Comparison of ENCODE assay signal across 10 cellular contexts in genomic region chr13:94710881-94711560, GRCh38. TPM values are rescaled to one million over a fixed set of nuclear protein-coding genes. Genes with fewer than 3 reads are reported as not detected.
DNase-seq lines count a peak whose midpoint lies in the region; ATAC-seq and TF ChIP-seq lines count a peak whose summit lies in the region.
"Had no signal": no experiment of that assay in that cellular context is flagged by ENCODE, and none has a peak within 500 bp of the region (broad histone marks: within the 10 kb centered on the region; RNA-seq: fewer than 3 reads in every experiment).

No MANE protein-coding gene starts in this region.

- no peak overlapping the region for H2AFZ ChIP-seq in neural progenitor cell (replicated peaks)

- H4K20me1 ChIP-seq in neural progenitor cell (ENCODE audit: low read depth) = peaks cover 32% of the 10 kb centered on the region

- peaks cover 55% of the 10 kb centered on the region for H3K4me1 Mint-ChIP-seq in neural progenitor cell

- DNase-seq in NCI-H1436 (lab: John Stamatoyannopoulos, UW) (peak; percentile 34), NCI-H1436 treated with DMSO at 0.1 percent for 48 hours (lab: John Stamatoyannopoulos, UW) (no peak), NCI-H128 (lab: John Stamatoyannopoulos, UW; ENCODE audit: unreplicated experiment) (peak; percentile 20), neural progenitor cell (ENCODE audit: low spot score) (peak; percentile 77), COLO829 (ENCODE audit: low spot score) (no peak)
- DNase-seq in stimulated activated CD4-positive, alpha-beta T cell treated with anti-CD3 and anti-CD28 coated beads, Interleukin-4, amount 100 ng/mL, for 24 hours = no peak
- DNase-seq: activated B cell treated with CpG ODN at 0.5 μM for 24 hours, natural killer cell had no signal

- H3F3A ChIP-seq in neural progenitor cell (ENCODE audit: low read depth) = peaks cover 74% of the 10 kb centered on the region

- peak overlapping the region; percentile 94 for H3K27ac Mint-ChIP-seq in neural progenitor cell
- H3K27ac Mint-ChIP-seq: activated B cell treated with CpG ODN at 0.5 μM for 24 hours, natural killer cell had no signal

- peaks cover 29% of the 10 kb centered on the region for H3K4me1 ChIP-seq in neural progenitor cell

- ATAC-seq in GM21529 (IDR thresholded peaks at IDR 0.05; ENCODE audit: unreplicated experiment) = peak; percentile 67

- H3K27me3 ChIP-seq in neural progenitor cell = no peaks in the 10 kb centered on the region

- peaks cover 2% of the 10 kb centered on the region for H3K36me3 Mint-ChIP-seq in neural progenitor cell
- H3K36me3 Mint-ChIP-seq: natural killer cell had no signal

- H3K36me3 ChIP-seq in neural progenitor cell = peaks cover 15% of the 10 kb centered on the region

- H3K27me3 Mint-ChIP-seq in neural progenitor cell (ENCODE audit: insufficient read depth, low read depth) = peaks cover 22% of the 10 kb centered on the region

- peaks cover 88% of the 10 kb centered on the region for H3K79me2 ChIP-seq in neural progenitor cell (ENCODE audit: low read depth)

- H3K4me3 Mint-ChIP-seq in neural progenitor cell = peak overlapping the region; percentile 88

- H3K27ac ChIP-seq in cingulate gyrus (ENCODE audit: low read depth, low read length) = peak overlapping the region; percentile 39
- H3K27ac ChIP-seq in neural progenitor cell = peak overlapping the region; percentile 100

- peak overlapping the region; percentile 97 for H3K4me2 ChIP-seq in neural progenitor cell

- TF ChIP-seq CTCF in neural progenitor cell (IDR thresholded peaks at IDR 0.05) = peak; percentile 35

- peak overlapping the region; percentile 35 for H3K9ac ChIP-seq in neural progenitor cell

- H3K4me3 ChIP-seq in neural progenitor cell = peak overlapping the region; percentile 93

- no peaks in the 10 kb centered on the region for H3K9me3 Mint-ChIP-seq in neural progenitor cell
- H3K9me3 Mint-ChIP-seq: activated B cell treated with CpG ODN at 0.5 μM for 24 hours, natural killer cell had no signal

- H3K9me3 ChIP-seq in neural progenitor cell (ENCODE audit: low read depth) = no peaks in the 10 kb centered on the region

RNA-seq across cellular contexts. Expression of gene SOX21, which starts 1.3 kb away (rescaled TPM):
- 94.7 and 132 TPM in 2 replicates for total RNA-seq in neural progenitor cell (ENCODE audit: low replicate concordance)
- total RNA-seq: activated B cell treated with CpG ODN at 0.5 μM for 24 hours, natural killer cell had no signal

Comparison
In these comparisons a context has a peak if more than half of its experiments do, and no peak if none do; other contexts are left out.
1. DNase-seq: peak in NCI-H1436 (single experiment), NCI-H128 (single experiment) and neural progenitor cell (single experiment); none in NCI-H1436 treated with DMSO at 0.1 percent for 48 hours (single experiment), stimulated activated CD4-positive, alpha-beta T cell treated with anti-CD3 and anti-CD28 coated beads, Interleukin-4, amount 100 ng/mL, for 24 hours (single experiment) and COLO829 (single experiment).